ENCODE assay signal across 11 cellular contexts in the genomic region with DNA sequence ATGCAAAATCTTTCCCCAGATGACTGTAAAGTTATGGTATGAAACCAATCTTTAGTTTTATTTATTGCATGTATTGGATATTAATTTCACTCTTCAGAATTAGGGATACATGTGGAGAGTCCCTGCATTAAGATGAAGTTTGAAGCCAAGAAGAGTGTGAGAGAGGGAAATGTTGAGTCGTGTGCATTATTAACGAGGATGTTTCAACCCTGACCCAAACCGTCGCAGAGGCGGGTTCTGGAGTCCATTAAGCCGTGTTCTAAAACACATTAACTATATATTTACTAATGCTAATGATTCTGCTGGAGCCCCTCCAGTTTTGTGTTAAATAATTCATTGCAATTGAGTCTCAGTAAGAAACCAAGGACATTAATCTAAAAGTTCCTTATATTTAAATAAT. TPM values are rescaled to one million over a fixed set of nuclear protein-coding genes. Genes with fewer than 3 reads are reported as not detected.
DNase-seq lines count a peak whose midpoint lies in the region; ATAC-seq and TF ChIP-seq lines count a peak whose summit lies in the region.
"Had no signal": no experiment of that assay in that cellular context is flagged by ENCODE, and none has a peak within 500 bp of the region (broad histone marks: within the 10 kb centered on the region; RNA-seq: fewer than 3 reads in every experiment).

No MANE protein-coding gene starts in this region.

- no peak overlapping the region for H3K27ac ChIP-seq in RWPE1
- no peak overlapping the region for H3K27ac ChIP-seq in psoas muscle

- intact Hi-C loops in psoas muscle (cut with DNase I) = no loop called here
- intact Hi-C loops in lower leg skin (cut with DNase I; ENCODE audit: low total_unique reads) = no loop called here

- TF ChIP-seq CTCF in GM12875 (IDR thresholded peaks at IDR 0.05; ENCODE audit: borderline replicate concordance, insufficient read depth, low read depth, low read length) = no peak
- TF ChIP-seq CTCF in RWPE1 (conservative IDR thresholded peaks at IDR 0.05; ENCODE audit: low read depth) = no peak
- no peak for TF ChIP-seq CTCF in fibroblast of mammary gland (conservative IDR thresholded peaks at IDR 0.05; ENCODE audit: control insufficient read depth, insufficient read depth, low read depth, low read length)
- TF ChIP-seq CTCF in psoas muscle (IDR thresholded peaks at IDR 0.05) = no peak
- TF ChIP-seq CTCF in lower leg skin (IDR thresholded peaks at IDR 0.05) = no peak

- H3K36me3 ChIP-seq in psoas muscle (ENCODE audit: insufficient read depth in 1 of 2, low read depth in 1 of 2) = no peaks in the 10 kb centered on the region
- H3K36me3 ChIP-seq: gastrocnemius medialis had no signal

- peaks cover 13% of the 10 kb centered on the region for H3K4me1 ChIP-seq in psoas muscle

- 42 to 59% (median 49%) methylated on average over 6 of the region's 6 CpGs for WGBS in psoas muscle, 3 donors
- WGBS in lower leg skin, 2 donors = 47 to 57% methylated on average over 6 of the region's 6 CpGs

- ATAC-seq in psoas muscle (no peak), GM19328 (IDR thresholded peaks at IDR 0.05; ENCODE audit: unreplicated experiment) (no peak)

- POLR2A ChIA-PET in RWPE1 (lab: Yijun Ruan, JAX; ENCODE audit: low non-redundant PET) = no interaction called here
- POLR2A ChIA-PET in activated CD4-positive, alpha-beta memory T cell treated with anti-CD3 and anti-CD28 coated beads, Interleukin-2, amount 10 ng/mL, durations not matched to agents 7 days and 5 days (lab: Charles Lee) = no interaction called here

- H3K4me1 Mint-ChIP-seq in activated CD4-positive, alpha-beta memory T cell treated with anti-CD3 and anti-CD28 coated beads, Interleukin-2, amount 10 ng/mL, durations not matched to agents 7 days and 5 days = peaks cover 11% of the 10 kb centered on the region

- no peaks in the 10 kb centered on the region for H3K9me3 Mint-ChIP-seq in activated CD4-positive, alpha-beta memory T cell treated with anti-CD3 and anti-CD28 coated beads, Interleukin-2, amount 10 ng/mL, durations not matched to agents 7 days and 5 days
- H3K9me3 Mint-ChIP-seq: activated naive CD8-positive, alpha-beta T cell treated with anti-CD3 and anti-CD28 coated beads, Interleukin-2, amount 10 ng/mL, durations not matched to agents 7 days and 5 days had no signal

- DNase-seq in RWPE1 (ENCODE audit: low spot score) (peak; percentile 1), fibroblast of mammary gland (ENCODE audit: low read depth) (peak; percentile 21), psoas muscle (no peak), NCI-H446 (lab: John Stamatoyannopoulos, UW) (no peak), lower leg skin (ENCODE audit: low spot score in 2 of 2) (no peak)
- no peak for DNase-seq in activated CD4-positive, alpha-beta memory T cell treated with anti-CD3 and anti-CD28 coated beads, Interleukin-2, amount 10 ng/mL, durations not matched to agents 7 days and 5 days
- DNase-seq: activated naive CD8-positive, alpha-beta T cell treated with anti-CD3 and anti-CD28 coated beads, Interleukin-2, amount 10 ng/mL, durations not matched to agents 7 days and 5 days; gastrocnemius medialis; NK-92 treated with Interleukin-12 subunit alpha and Interleukin-12 subunit beta, amount 100 ng/mL, for 24 hours had no signal

- no peaks in the 10 kb centered on the region for H3K36me3 Mint-ChIP-seq in activated CD4-positive, alpha-beta memory T cell treated with anti-CD3 and anti-CD28 coated beads, Interleukin-2, amount 10 ng/mL, durations not matched to agents 7 days and 5 days (ENCODE audit: low read depth)
- H3K36me3 Mint-ChIP-seq: activated naive CD8-positive, alpha-beta T cell treated with anti-CD3 and anti-CD28 coated beads, Interleukin-2, amount 10 ng/mL, durations not matched to agents 7 days and 5 days had no signal

- no peaks in the 10 kb centered on the region for H3K9me3 ChIP-seq in psoas muscle
- H3K9me3 ChIP-seq: gastrocnemius medialis had no signal

- H3K4me3 ChIP-seq in GM12875 (ENCODE audit: low read depth, low read length) = peak overlapping the region; percentile 15
- H3K4me3 ChIP-seq in fibroblast of mammary gland (ENCODE audit: control insufficient read depth, low read depth, low read length) = peak overlapping the region; percentile 61
- peak overlapping the region; percentile 78 for H3K4me3 ChIP-seq in psoas muscle
- H3K4me3 ChIP-seq in lower leg skin (ENCODE audit: low read depth, poor library complexity, severe bottlenecking) = no peak overlapping the region

- H3K27ac Mint-ChIP-seq in activated CD4-positive, alpha-beta memory T cell treated with anti-CD3 and anti-CD28 coated beads, Interleukin-2, amount 10 ng/mL, durations not matched to agents 7 days and 5 days = no peak overlapping the region
- H3K27ac Mint-ChIP-seq: activated naive CD8-positive, alpha-beta T cell treated with anti-CD3 and anti-CD28 coated beads, Interleukin-2, amount 10 ng/mL, durations not matched to agents 7 days and 5 days had no signal

- no peak overlapping the region for H3K4me3 Mint-ChIP-seq in activated CD4-positive, alpha-beta memory T cell treated with anti-CD3 and anti-CD28 coated beads, Interleukin-2, amount 10 ng/mL, durations not matched to agents 7 days and 5 days

- H3K27me3 Mint-ChIP-seq in activated CD4-positive, alpha-beta memory T cell treated with anti-CD3 and anti-CD28 coated beads, Interleukin-2, amount 10 ng/mL, durations not matched to agents 7 days and 5 days = peaks cover 45% of the 10 kb centered on the region

- no peaks in the 10 kb centered on the region for H3K27me3 ChIP-seq in psoas muscle (ENCODE audit: insufficient read depth in 3 of 3, low read length in 2 of 3)
- H3K27me3 ChIP-seq: gastrocnemius medialis had no signal

- CTCF ChIA-PET in RWPE1 (lab: Yijun Ruan, JAX) = interaction anchor here (0.6 kb wide), 1 partner anchor 79 kb away, joined by 5 read pairs; no protein-coding TSS in a partner anchor
- CTCF ChIA-PET in activated CD4-positive, alpha-beta memory T cell treated with anti-CD3 and anti-CD28 coated beads, Interleukin-2, amount 10 ng/mL, durations not matched to agents 7 days and 5 days (lab: Charles Lee) = no interaction called here

- TF ChIP-seq POLR2A in lower leg skin (IDR thresholded peaks at IDR 0.05) = no peak

RNA-seq across cellular contexts. Expression of a gene that starts 1.8 kb away (rescaled TPM):
- total RNA-seq in psoas muscle (10 to 100 TPM; 10.6 to 16.6 (median 13.0) TPM), lower leg skin (10 to 100 TPM in 1 of 4 donors, 1 to 10 TPM in 3; 1.1 to 12.7 (median 5.8) TPM)
- polyA plus RNA-seq in psoas muscle = 1 to 10 TPM; 1.7 to 4.8 (median 1.8) TPM
- not detected for total RNA-seq in activated CD4-positive, alpha-beta memory T cell treated with anti-CD3 and anti-CD28 coated beads, Interleukin-2, amount 10 ng/mL, durations not matched to agents 7 days and 5 days

Comparison
In these comparisons a context has a peak if more than half of its experiments do, and no peak if none do; other contexts are left out.
1. DNase-seq: peak in RWPE1 (single experiment) and fibroblast of mammary gland (single experiment); none in psoas muscle (0 of 2), NCI-H446 (0 of 2), lower leg skin (0 of 2) and activated CD4-positive, alpha-beta memory T cell treated with anti-CD3 and anti-CD28 coated beads, Interleukin-2, amount 10 ng/mL, durations not matched to agents 7 days and 5 days (single experiment).